20 cellular contexts compared by ENCODE assay signal in genomic region chr12:127035011-127035879, GRCh38.
"Had no signal": no experiment of that assay in that cellular context is flagged by ENCODE, and none has a peak within 500 bp of the region (broad histone marks: within the 10 kb centered on the region; RNA-seq: fewer than 3 reads in every experiment).

No MANE protein-coding gene starts in this region.

- H3K27ac ChIP-seq: body of pancreas, lower lobe of right lung, neutrophil had no signal

- DNase-seq: activated CD4-positive, alpha-beta memory T cell treated with anti-CD3 and anti-CD28 coated beads, Interleukin-2, amount 10 ng/mL, durations not matched to agents 7 days and 5 days; activated CD4-positive, alpha-beta T cell treated with anti-CD3 and anti-CD28 coated beads for 36 hours; activated CD8-positive, alpha-beta memory T cell treated with anti-CD3 and anti-CD28 coated beads, Interleukin-2, amount 10 ng/mL, durations not matched to agents 7 days and 5 days; activated naive CD4-positive, alpha-beta T cell; activated naive CD8-positive, alpha-beta T cell treated with anti-CD3 and anti-CD28 coated beads for 36 hours; amniotic stem cell; body of pancreas; caudate nucleus; foreskin melanocyte; glutamatergic neuron; hypothalamus; islet precursor cell; lower lobe of right lung; natural killer cell; stimulated activated CD8-positive, alpha-beta memory T cell treated with anti-CD3 and anti-CD28 coated beads, Interleukin-4, amount 100 ng/mL, for 48 hours; stimulated activated naive CD4-positive, alpha-beta T cell; T-helper 17 cell had no signal

- H3K27me3 ChIP-seq: body of pancreas, neutrophil had no signal

- H3K9me3 ChIP-seq: body of pancreas, lower lobe of right lung, neutrophil had no signal

- H3K4me3 ChIP-seq: body of pancreas, lower lobe of right lung had no signal

- ATAC-seq: activated CD4-positive, alpha-beta T cell treated with anti-CD3 and anti-CD28 coated beads for 36 hours; activated CD8-positive, alpha-beta memory T cell treated with anti-CD3 and anti-CD28 coated beads, Interleukin-2, amount 10 ng/mL, durations not matched to agents 7 days and 5 days; body of pancreas; lower lobe of right lung; natural killer cell; sciatic nerve; T-helper 17 cell; WTC11 had no signal

- H3K36me3 ChIP-seq: lower lobe of right lung, neutrophil had no signal

- H3K4me1 ChIP-seq: body of pancreas, lower lobe of right lung had no signal
